13 cellular contexts compared by ENCODE assay signal in genomic region chr10:110765513-110766375, GRCh38.
DNase-seq lines count a peak whose midpoint lies in the region; ATAC-seq and TF ChIP-seq lines count a peak whose summit lies in the region.
"Had no signal": no experiment of that assay in that cellular context is flagged by ENCODE, and none has a peak within 500 bp of the region (broad histone marks: within the 10 kb centered on the region; RNA-seq: fewer than 3 reads in every experiment).

No MANE protein-coding gene starts in this region.

- H3K9me3 ChIP-seq in transverse colon (no peaks in the 10 kb centered on the region), body of pancreas (no peaks in the 10 kb centered on the region)
- H3K9me3 ChIP-seq: ascending aorta, tibial artery had no signal

- no peak overlapping the region for H3K27ac ChIP-seq in transverse colon
- H3K27ac ChIP-seq in body of pancreas, result no peak overlapping the region
- H3K27ac ChIP-seq: ascending aorta, tibial artery had no signal

- H3K36me3 ChIP-seq in transverse colon (no peaks in the 10 kb centered on the region), body of pancreas (replicated peaks in 1 of 2; ENCODE audit: insufficient read depth in 1 of 2, low read depth in 2 of 2) (no peaks in the 10 kb centered on the region)
- H3K36me3 ChIP-seq: ascending aorta, tibial artery had no signal

- no peaks in the 10 kb centered on the region for H3K27me3 Mint-ChIP-seq in progenitor cell of endocrine pancreas

- H3K9me3 Mint-ChIP-seq in progenitor cell of endocrine pancreas (ENCODE audit: low read depth), result no peaks in the 10 kb centered on the region
- H3K9me3 Mint-ChIP-seq: IgD-negative memory B cell had no signal

- no peak for TF ChIP-seq EP300 in transverse colon (IDR thresholded peaks at IDR 0.05; ENCODE audit: low read depth)

- peak overlapping the region; percentile 60 for H3K27ac Mint-ChIP-seq in progenitor cell of endocrine pancreas
- H3K27ac Mint-ChIP-seq: IgD-negative memory B cell had no signal

- intact Hi-C loops in transverse colon (cut with DNase I; ENCODE audit: low total_unique reads), result no loop called here
- intact Hi-C loops in body of pancreas (cut with DNase I), result no loop called here

- H3K4me3 ChIP-seq in epithelial cell of esophagus (ENCODE audit: low read length) (no peak overlapping the region), transverse colon (no peak overlapping the region), body of pancreas (no peak overlapping the region)
- H3K4me3 ChIP-seq: ascending aorta, tibial artery had no signal

- H3K27me3 ChIP-seq in transverse colon (no peaks in the 10 kb centered on the region), body of pancreas (no peaks in the 10 kb centered on the region)
- H3K27me3 ChIP-seq: ascending aorta had no signal

- no peak for ATAC-seq in body of pancreas
- ATAC-seq: PC-3 had no signal

- TF ChIP-seq CTCF in epithelial cell of esophagus (IDR thresholded peaks at IDR 0.05; ENCODE audit: insufficient read depth, low read depth, low read length, missing control alignments), result no peak
- TF ChIP-seq CTCF in progenitor cell of endocrine pancreas (IDR thresholded peaks at IDR 0.05; ENCODE audit: unreplicated experiment), result no peak
- TF ChIP-seq CTCF in transverse colon (IDR thresholded peaks at IDR 0.05), result no peak
- no peak for TF ChIP-seq CTCF in body of pancreas (IDR thresholded peaks at IDR 0.05)

- H3K36me3 Mint-ChIP-seq in progenitor cell of endocrine pancreas (ENCODE audit: insufficient read depth), result no peaks in the 10 kb centered on the region
- H3K36me3 Mint-ChIP-seq: IgD-negative memory B cell had no signal

- in situ Hi-C loops in transverse colon (cut with MboI; ENCODE audit: low pct_ligation_motif_present in 1 of 4, low pct_unique_long_range_greater_than_20kb in 1 of 4, low sequenced_read_pairs in 3 of 4), result no loop called here

- H3K4me1 ChIP-seq in transverse colon (peaks cover 0 to 8% (median 3%) of the 10 kb centered on the region in 4 donors), body of pancreas (peaks cover 4% of the 10 kb centered on the region)

- no peak overlapping the region for H3K4me3 Mint-ChIP-seq in progenitor cell of endocrine pancreas (ENCODE audit: low read depth)
- H3K4me3 Mint-ChIP-seq: IgD-negative memory B cell had no signal

- 69 to 78% methylated on average over 9 of the region's 9 CpGs for WGBS in transverse colon (ENCODE audit: low coverage in 1 of 2), 2 donors
- 86% methylated on average over 9 of the region's 9 CpGs for WGBS in body of pancreas, 2 donors

- peaks cover 8% of the 10 kb centered on the region for H3K4me1 Mint-ChIP-seq in progenitor cell of endocrine pancreas (ENCODE audit: low read depth)

- TF ChIP-seq POLR2A in transverse colon (IDR thresholded peaks at IDR 0.05) (no peak), body of pancreas (IDR thresholded peaks at IDR 0.05) (no peak)

- DNase-seq in DMS79 treated with DMSO at 0.1 percent for 48 hours (lab: John Stamatoyannopoulos, UW), result peak; percentile 49
- DNase-seq in DMS79 (lab: John Stamatoyannopoulos, UW), result no peak
- DNase-seq in NCI-H2171 treated with DMSO at 0.1 percent for 48 hours (lab: John Stamatoyannopoulos, UW), result peak; percentile 40
- DNase-seq in epithelial cell of esophagus (ENCODE audit: low read depth), result peak; percentile 49
- DNase-seq in progenitor cell of endocrine pancreas (ENCODE audit: low spot score, unreplicated experiment), result no peak
- DNase-seq in retina, result no peak
- DNase-seq in transverse colon, result no peak
- DNase-seq in body of pancreas, result no peak
- DNase-seq: NCI-H2081 treated with DMSO at 0.1 percent for 48 hours, PC-3, tibial artery had no signal

Comparison
In these comparisons a context has a peak if more than half of its experiments do, and no peak if none do; other contexts are left out.
1. DNase-seq: peak in DMS79 treated with DMSO at 0.1 percent for 48 hours (single experiment), NCI-H2171 treated with DMSO at 0.1 percent for 48 hours (single experiment) and epithelial cell of esophagus (single experiment); none in DMS79 (single experiment), progenitor cell of endocrine pancreas (single experiment), retina (single experiment), transverse colon (single experiment) and body of pancreas (0 of 4).